22 cellular contexts compared by ENCODE assay signal in the genomic region with DNA sequence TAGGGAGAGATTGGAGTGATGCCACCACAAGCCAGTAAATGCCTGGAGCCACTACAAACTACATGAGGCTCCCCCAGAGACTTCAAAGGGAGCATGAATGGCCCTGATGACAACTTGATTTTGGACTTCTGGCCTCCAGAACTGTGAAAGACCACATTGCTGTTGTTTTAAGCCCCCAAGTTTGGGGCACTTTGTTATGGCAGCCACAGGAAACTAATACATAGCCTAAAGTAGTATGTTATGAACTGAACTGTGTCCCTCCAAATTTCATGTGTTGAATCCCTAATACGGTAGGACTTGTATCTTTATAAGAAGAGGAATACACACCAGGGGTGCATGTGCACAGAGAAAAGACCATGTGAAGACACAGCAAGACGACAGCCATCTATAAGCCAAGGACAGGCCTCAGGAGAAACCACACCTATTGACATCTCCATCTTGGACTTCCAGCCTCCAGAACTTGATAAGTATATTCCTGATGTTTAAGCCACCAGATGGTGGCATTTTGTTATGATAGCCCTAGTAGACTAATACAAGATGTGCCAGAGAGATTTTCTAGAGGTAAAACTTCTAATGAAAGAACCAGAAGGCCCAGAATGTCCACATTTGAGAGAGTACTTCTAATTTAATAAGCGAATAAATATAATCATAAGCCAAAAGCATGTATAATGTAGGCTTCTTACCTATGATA.
DNase-seq lines count a peak whose midpoint lies in the region; ATAC-seq, FAIRE-seq and TF ChIP-seq lines count a peak whose summit lies in the region.
"Had no signal": no experiment of that assay in that cellular context is flagged by ENCODE, and none has a peak within 500 bp of the region (broad histone marks: within the 10 kb centered on the region; RNA-seq: fewer than 3 reads in every experiment).

No MANE protein-coding gene starts in this region.

- ATAC-seq in left lobe of liver (peak; percentile 26), mucosa of descending colon (no peak), HG03571 (IDR thresholded peaks at IDR 0.05; ENCODE audit: unreplicated experiment) (no peak)
- ATAC-seq: GM12878, K562 had no signal

- intact Hi-C loops in mucosa of descending colon (cut with DNase I, micrococcal nuclease), result no loop called here

- no peak overlapping the region for H3K4me3 ChIP-seq in bronchial epithelial cell (ENCODE audit: low read depth, low read length)
- H3K4me3 ChIP-seq in mucosa of descending colon, result no peak overlapping the region
- H3K4me3 ChIP-seq: BLaER1 treated with 17β-estradiol and CSF1 and Interleukin-3, amounts not matched to agents 10 nM and 100 nM; GM12878; K562; SK-N-MC had no signal

- FAIRE-seq in bronchial epithelial cell (lab: Jason Lieb, UNC), result no peak
- FAIRE-seq: GM12878, H54, K562 had no signal

- no peaks in the 10 kb centered on the region for H3K4me1 ChIP-seq in mucosa of descending colon (ENCODE audit: low read depth)
- H3K4me1 ChIP-seq: BLaER1 treated with 17β-estradiol and CSF1 and Interleukin-3, amounts not matched to agents 10 nM and 100 nM had no signal

- H3K9me3 ChIP-seq in mucosa of descending colon, result no peaks in the 10 kb centered on the region
- H3K9me3 ChIP-seq: BLaER1 treated with 17β-estradiol and CSF1 and Interleukin-3, amounts not matched to agents 10 nM and 100 nM had no signal

- no peak for TF ChIP-seq POLR2A in erythroblast (IDR thresholded peaks at IDR 0.05; ENCODE audit: low read length)

- peak; percentile 10 for DNase-seq in ELR (ENCODE audit: low read depth)
- peak; percentile 11 for DNase-seq in LHCN-M2 (ENCODE audit: low read depth)
- peak; percentile 3 for DNase-seq in bronchial epithelial cell (ENCODE audit: low read depth)
- no peak for DNase-seq in left lobe of liver (ENCODE audit: low spot score)
- DNase-seq in ureter (ENCODE audit: low spot score), result no peak
- no peak for DNase-seq in erythroblast (lab: John Stamatoyannopoulos, UW)
- no peak for DNase-seq in mucosa of descending colon
- DNase-seq: CD4-positive, alpha-beta memory T cell; EL; NCI-H1105; NCI-H146; NCI-H2029; NCI-H226; NCI-H510A treated with DMSO at 0.1 percent for 48 hours; NCI-H82; Right ventricle myocardium superior had no signal

- H3K36me3 ChIP-seq in bronchial epithelial cell (ENCODE audit: control insufficient read depth, insufficient read depth, low read length) (no peaks in the 10 kb centered on the region), mucosa of descending colon (ENCODE audit: low read depth) (no peaks in the 10 kb centered on the region)
- H3K36me3 ChIP-seq: BLaER1 treated with 17β-estradiol and CSF1 and Interleukin-3, amounts not matched to agents 10 nM and 100 nM had no signal

- TF ChIP-seq CTCF in bronchial epithelial cell (IDR thresholded peaks at IDR 0.05; ENCODE audit: insufficient read depth, low read length, severe bottlenecking), result no peak
- TF ChIP-seq CTCF in mucosa of descending colon (IDR thresholded peaks at IDR 0.05), result no peak

- no peaks in the 10 kb centered on the region for H3K27me3 ChIP-seq in bronchial epithelial cell (ENCODE audit: control insufficient read depth, insufficient read depth, low read length)
- H3K27me3 ChIP-seq: BLaER1 treated with 17β-estradiol and CSF1 and Interleukin-3, amounts not matched to agents 10 nM and 100 nM had no signal

Comparison
In these comparisons a context has a peak if more than half of its experiments do, and no peak if none do; other contexts are left out.
1. DNase-seq: peak in ELR (single experiment), LHCN-M2 (single experiment) and bronchial epithelial cell (single experiment); none in left lobe of liver (single experiment), ureter (single experiment), erythroblast (0 of 2) and mucosa of descending colon (0 of 3).